22 cellular contexts compared by ENCODE assay signal in genomic region chr10:103838095-103838395, GRCh38.
"Had no signal": no experiment of that assay in that cellular context is flagged by ENCODE, and none has a peak within 500 bp of the region (broad histone marks: within the 10 kb centered on the region; RNA-seq: fewer than 3 reads in every experiment).

No MANE protein-coding gene starts in this region.

- ATAC-seq: activated CD4-positive, CD25-positive, alpha-beta regulatory T cell treated with anti-CD3 and anti-CD28 coated beads, Interleukin-2, amount 50 U/mL, for 24 hours; activated naive CD4-positive, alpha-beta T cell treated with anti-CD3 and anti-CD28 coated beads, Interleukin-2, amount 50 U/mL, for 72 hours; activated T-cell treated with anti-CD3 and anti-CD28 coated beads, Interleukin-2, amount 50 U/mL, for 72 hours; left lobe of liver; naive thymus-derived CD4-positive, alpha-beta T cell had no signal

- H3K27ac Mint-ChIP-seq: activated CD4-positive, alpha-beta T cell treated with anti-CD3 and anti-CD28 coated beads, Interleukin-2, amount 10 ng/mL, durations not matched to agents 7 days and 5 days; activated naive CD4-positive, alpha-beta T cell treated with anti-CD3 and anti-CD28 coated beads, Interleukin-2, amount 50 U/mL, for 72 hours; activated T-cell treated with anti-CD3 and anti-CD28 coated beads, Interleukin-2, amount 50 U/mL, for 72 hours; naive thymus-derived CD4-positive, alpha-beta T cell; neural progenitor cell; stimulated activated naive CD8-positive, alpha-beta T cell treated with anti-CD3 and anti-CD28 coated beads, Interleukin-15, Interleukin-2, amounts not matched to agents 100 ng/mL and 50 ng/mL, for 24 hours had no signal

- DNase-seq: activated CD4-positive, alpha-beta T cell treated with anti-CD3 and anti-CD28 coated beads, Interleukin-2, amount 10 ng/mL, durations not matched to agents 7 days and 5 days; activated CD8-positive, alpha-beta memory T cell treated with anti-CD3 and anti-CD28 coated beads for 24 hours; activated effector memory CD4-positive, alpha-beta T cell treated with anti-CD3 and anti-CD28 coated beads, Interleukin-2, amount 50 U/mL, for 16 hours; activated T-cell treated with anti-CD3 and anti-CD28 coated beads, Interleukin-2, amount 50 U/mL, for 72 hours; adrenal gland; dermis blood vessel endothelial cell; effector memory CD4-positive, alpha-beta T cell; hypothalamus; kidney; mammary epithelial cell; mucosa of descending colon; naive thymus-derived CD4-positive, alpha-beta T cell; T1000; transverse colon had no signal

- H3K9me3 ChIP-seq: adrenal gland, breast epithelium, mucosa of descending colon, transverse colon, vagina had no signal

- H3K27me3 Mint-ChIP-seq: activated CD4-positive, alpha-beta T cell treated with anti-CD3 and anti-CD28 coated beads, Interleukin-2, amount 10 ng/mL, durations not matched to agents 7 days and 5 days; stimulated activated naive CD8-positive, alpha-beta T cell treated with anti-CD3 and anti-CD28 coated beads, Interleukin-15, Interleukin-2, amounts not matched to agents 100 ng/mL and 50 ng/mL, for 24 hours had no signal

- FAIRE-seq: astrocyte, kidney had no signal

- H3K27ac ChIP-seq: adrenal gland, breast epithelium, neural progenitor cell, vagina had no signal

- H3K27me3 ChIP-seq: adrenal gland, breast epithelium, transverse colon, vagina had no signal

- H3K4me3 Mint-ChIP-seq: activated CD4-positive, alpha-beta T cell treated with anti-CD3 and anti-CD28 coated beads, Interleukin-2, amount 10 ng/mL, durations not matched to agents 7 days and 5 days; activated T-cell treated with anti-CD3 and anti-CD28 coated beads, Interleukin-2, amount 50 U/mL, for 72 hours; naive thymus-derived CD4-positive, alpha-beta T cell; neural progenitor cell; stimulated activated naive CD8-positive, alpha-beta T cell treated with anti-CD3 and anti-CD28 coated beads, Interleukin-15, Interleukin-2, amounts not matched to agents 100 ng/mL and 50 ng/mL, for 24 hours had no signal

- H3K4me2 ChIP-seq: neural progenitor cell had no signal

- H3K9me3 Mint-ChIP-seq: activated CD4-positive, alpha-beta T cell treated with anti-CD3 and anti-CD28 coated beads, Interleukin-2, amount 10 ng/mL, durations not matched to agents 7 days and 5 days; activated naive CD4-positive, alpha-beta T cell treated with anti-CD3 and anti-CD28 coated beads, Interleukin-2, amount 50 U/mL, for 72 hours; activated T-cell treated with anti-CD3 and anti-CD28 coated beads, Interleukin-2, amount 50 U/mL, for 72 hours had no signal

- H3K9ac ChIP-seq: neural progenitor cell had no signal

- H3K4me1 Mint-ChIP-seq: activated CD4-positive, alpha-beta T cell treated with anti-CD3 and anti-CD28 coated beads, Interleukin-2, amount 10 ng/mL, durations not matched to agents 7 days and 5 days; naive thymus-derived CD4-positive, alpha-beta T cell had no signal

- H3K36me3 ChIP-seq: adrenal gland, breast epithelium, neural progenitor cell, transverse colon, vagina had no signal

- H3K36me3 Mint-ChIP-seq: activated naive CD4-positive, alpha-beta T cell treated with anti-CD3 and anti-CD28 coated beads, Interleukin-2, amount 50 U/mL, for 72 hours; naive thymus-derived CD4-positive, alpha-beta T cell had no signal

- H3K4me3 ChIP-seq: adrenal gland, breast epithelium, mucosa of descending colon, neural progenitor cell, transverse colon, vagina had no signal

- H2AFZ ChIP-seq: neural progenitor cell had no signal
